In genomic region chr12:77940011-77940423, GRCh38 we compare ENCODE assay signal across 11 cellular contexts.
A peak's percentile ranks its signal among the peaks of the same experiment; 100 is the strongest.
DNase-seq lines count a peak whose midpoint lies in the region; ATAC-seq, FAIRE-seq and TF ChIP-seq lines count a peak whose summit lies in the region.
"Had no signal": no experiment of that assay in that cellular context is flagged by ENCODE, and none has a peak within 500 bp of the region (broad histone marks: within the 10 kb centered on the region; RNA-seq: fewer than 3 reads in every experiment).

No MANE protein-coding gene starts in this region.

- H3K9ac ChIP-seq in fibroblast of lung (ENCODE audit: insufficient read depth, low read length) (peak overlapping the region; percentile 52), parathyroid adenoma (no peak overlapping the region)

- TF ChIP-seq CTCF in RWPE2 (IDR thresholded peaks at IDR 0.05; ENCODE audit: poor library complexity, severe bottlenecking) (no peak), fibroblast of lung (conservative IDR thresholded peaks at IDR 0.05 in 1 of 2, IDR thresholded peaks at IDR 0.05 in 1 of 2; ENCODE audit: low read depth in 1 of 2, low read length in 2 of 2) (no peak), parathyroid adenoma (IDR thresholded peaks at IDR 0.05) (no peak)

- H3K4me3 ChIP-seq in RWPE2 (ENCODE audit: severe bottlenecking) (no peak overlapping the region), fibroblast of lung (replicated peaks in 1 of 4; ENCODE audit: control extremely low read depth in 1 of 4, insufficient read depth in 1 of 4, low read depth in 3 of 4, low read length in 4 of 4) (peak overlapping the region; percentile 56 to 68 (median 61)), parathyroid adenoma (ENCODE audit: low read depth, low read length) (no peak overlapping the region), small intestine (ENCODE audit: low read depth in 1 of 2, low read length in 2 of 2) (no peak overlapping the region)

- H4K20me1 ChIP-seq in fibroblast of lung (ENCODE audit: control insufficient read depth, extremely low read depth, insufficient read depth, low read length): no peaks in the 10 kb centered on the region

- no peak overlapping the region for H2AFZ ChIP-seq in fibroblast of lung (ENCODE audit: low read length)
- H2AFZ ChIP-seq in parathyroid adenoma: peak overlapping the region; percentile 42

- FAIRE-seq in small intestine (lab: Jason Lieb, UNC): no peak

- H3K36me3 ChIP-seq in RWPE2 (ENCODE audit: low read depth) (no peaks in the 10 kb centered on the region), fibroblast of lung (ENCODE audit: control insufficient read depth, insufficient read depth, low read length) (no peaks in the 10 kb centered on the region), parathyroid adenoma (ENCODE audit: control insufficient read depth, insufficient read depth, low read length) (no peaks in the 10 kb centered on the region), small intestine (ENCODE audit: control insufficient read depth in 2 of 2, insufficient read depth in 2 of 2, low read length in 2 of 2) (no peaks in the 10 kb centered on the region)

- H3K4me2 ChIP-seq in fibroblast of lung (ENCODE audit: extremely low read depth, insufficient read depth, low read length) (peak overlapping the region; percentile 87), parathyroid adenoma (ENCODE audit: low read length) (no peak overlapping the region)

- no peaks in the 10 kb centered on the region for H3K9me3 ChIP-seq in RWPE2 (ENCODE audit: severe bottlenecking)
- H3K9me3 ChIP-seq in fibroblast of lung (ENCODE audit: control insufficient read depth, insufficient read depth, low read depth, low read length): no peaks in the 10 kb centered on the region
- H3K9me3 ChIP-seq in parathyroid adenoma (ENCODE audit: control insufficient read depth, low read length): no peaks in the 10 kb centered on the region
- no peaks in the 10 kb centered on the region for H3K9me3 ChIP-seq in small intestine (ENCODE audit: control insufficient read depth, low read depth)

- peaks cover 36% of the 10 kb centered on the region for H3K79me2 ChIP-seq in fibroblast of lung (ENCODE audit: control insufficient read depth, insufficient read depth, low read length)
- no peaks in the 10 kb centered on the region for H3K79me2 ChIP-seq in parathyroid adenoma

- DNase-seq in GM04503 (ENCODE audit: low read depth): peak; percentile 89
- no peak for DNase-seq in RWPE2 (ENCODE audit: low spot score)
- DNase-seq in fibroblast of lung (ENCODE audit: low read depth in 2 of 2): peak; percentile 80 to 93
- no peak for DNase-seq in DMS153 (lab: John Stamatoyannopoulos, UW)
- no peak for DNase-seq in small intestine
- no peak for DNase-seq in NK-92 (lab: John Stamatoyannopoulos, UW; ENCODE audit: unreplicated experiment)
- DNase-seq in hippocampal formation (lab: John Stamatoyannopoulos, UW): no peak
- DNase-seq: activated CD4-positive, alpha-beta T cell treated with anti-CD3 and anti-CD28 coated beads, Interleukin-2, amount 50 U/mL, for 48 hours; GDM1; NCI-H748 treated with DMSO at 0.1 percent for 48 hours had no signal

- peak; percentile 80 for ATAC-seq in RWPE2 (ENCODE audit: low read depth)

- H3K4me1 ChIP-seq in RWPE2 (ENCODE audit: insufficient read depth, poor library complexity, severe bottlenecking) (peaks cover 42% of the 10 kb centered on the region), fibroblast of lung (ENCODE audit: control insufficient read depth, extremely low read depth, insufficient read depth, low read length) (peaks cover 5% of the 10 kb centered on the region), parathyroid adenoma (peaks cover 21% of the 10 kb centered on the region), small intestine (ENCODE audit: control insufficient read depth in 2 of 2, insufficient read depth in 1 of 2, low read depth in 1 of 2, low read length in 1 of 2) (no peaks in the 10 kb centered on the region)

- H3K27me3 ChIP-seq in RWPE2 (ENCODE audit: insufficient read depth, poor library complexity, severe bottlenecking) (no peaks in the 10 kb centered on the region), fibroblast of lung (ENCODE audit: control insufficient read depth, insufficient read depth, low read length) (no peaks in the 10 kb centered on the region), parathyroid adenoma (ENCODE audit: control insufficient read depth, insufficient read depth, low read length) (no peaks in the 10 kb centered on the region), small intestine (ENCODE audit: control insufficient read depth in 2 of 2, insufficient read depth in 2 of 2, low read length in 2 of 2) (no peaks in the 10 kb centered on the region)

- H3K27ac ChIP-seq in RWPE2 (ENCODE audit: poor library complexity, severe bottlenecking): peak overlapping the region; percentile 91
- H3K27ac ChIP-seq in fibroblast of lung (ENCODE audit: insufficient read depth, low read length): peak overlapping the region; percentile 91
- H3K27ac ChIP-seq in parathyroid adenoma: peak overlapping the region; percentile 31
- H3K27ac ChIP-seq in small intestine (ENCODE audit: low read depth in 1 of 2, low read length in 1 of 2): no peak overlapping the region

- WGBS in small intestine, 3 donors: 75 to 87% (median 85%) methylated on average over 1 of the region's 1 CpG

Comparison
In these comparisons a context has a peak if more than half of its experiments do, and no peak if none do; other contexts are left out.
1. DNase-seq: peak in GM04503 (single experiment) and fibroblast of lung (2 of 2); none in RWPE2 (single experiment), DMS153 (single experiment), small intestine (single experiment), NK-92 (single experiment) and hippocampal formation (0 of 2).
2. H3K27ac ChIP-seq: peak in RWPE2 (single experiment), fibroblast of lung (single experiment) and parathyroid adenoma (single experiment); none in small intestine (0 of 2).
3. H3K4me3 ChIP-seq: peak in fibroblast of lung (4 of 4); none in RWPE2 (single experiment), parathyroid adenoma (single experiment) and small intestine (0 of 2).